18 cellular contexts compared by ENCODE assay signal in the genomic region with DNA sequence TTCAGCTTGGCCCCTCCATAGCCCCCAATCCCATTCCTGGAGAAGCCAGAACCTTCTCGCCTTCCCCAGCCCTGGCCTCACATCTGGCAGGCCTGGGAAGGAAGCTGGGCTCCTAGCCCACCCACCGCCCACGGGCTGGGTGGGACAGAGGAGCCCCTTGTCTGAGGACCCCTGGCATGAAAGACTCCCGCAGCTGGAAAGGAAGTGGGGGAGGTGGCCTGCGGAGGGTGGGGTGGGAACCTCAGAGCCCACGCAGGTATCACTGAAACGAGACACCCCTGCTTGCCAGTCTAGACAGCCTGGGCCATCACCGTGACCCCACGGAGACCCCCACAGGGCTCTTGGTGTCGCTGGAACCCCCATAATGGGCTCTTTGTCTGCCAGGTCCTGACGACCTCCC. TPM values are rescaled to one million over a fixed set of nuclear protein-coding genes. Genes with fewer than 3 reads are reported as not detected.
DNase-seq lines count a peak whose midpoint lies in the region; ATAC-seq and TF ChIP-seq lines count a peak whose summit lies in the region.
"Had no signal": no experiment of that assay in that cellular context is flagged by ENCODE, and none has a peak within 500 bp of the region (broad histone marks: within the 10 kb centered on the region; RNA-seq: fewer than 3 reads in every experiment).

No MANE protein-coding gene starts in this region.

- intact Hi-C loops in sciatic nerve (cut with DNase I): loop anchor here (5.0 to 10.0 kb wide), 2 partner anchors 92 to 275 kb away; no protein-coding TSS in a partner anchor

- peak overlapping the region; percentile 21 to 82 (median 64) for H3K4me3 Mint-ChIP-seq in nephron

- H3K9me3 Mint-ChIP-seq in nephron: no peaks in the 10 kb centered on the region

- CTCF ChIA-PET in GM10248 (lab: Yijun Ruan, JAX): interaction anchor here (1.0 kb wide), 1 partner anchor 85 kb away, joined by 3 read pairs; no protein-coding TSS in a partner anchor

- H3K9me3 ChIP-seq in SK-N-MC (ENCODE audit: low read depth, low read length): no peaks in the 10 kb centered on the region
- H3K9me3 ChIP-seq: A549, Caco-2 had no signal

- ATAC-seq in sciatic nerve (no peak), GM21390 (IDR thresholded peaks at IDR 0.05; ENCODE audit: unreplicated experiment) (no peak)
- ATAC-seq: A549 had no signal

- H3K36me3 Mint-ChIP-seq in nephron (ENCODE audit: low read depth): no peaks in the 10 kb centered on the region

- H3K4me1 Mint-ChIP-seq in nephron: peaks cover 62% of the 10 kb centered on the region

- peaks cover 3% of the 10 kb centered on the region for H3K27me3 Mint-ChIP-seq in nephron (ENCODE audit: low read depth)

- no peak overlapping the region for H3K4me3 ChIP-seq in H7 (ENCODE audit: insufficient read depth, low read depth, low read length)
- H3K4me3 ChIP-seq in SK-N-MC: no peak overlapping the region
- H3K4me3 ChIP-seq: A549 had no signal

- peaks cover 58% of the 10 kb centered on the region for H3K27me3 ChIP-seq in H7 (ENCODE audit: control insufficient read depth, insufficient read depth, low read length)

- peak overlapping the region; percentile 34 to 96 (median 82) for H3K27ac Mint-ChIP-seq in nephron

- no peaks in the 10 kb centered on the region for H3K36me3 ChIP-seq in H7 (replicated peaks; ENCODE audit: control insufficient read depth, insufficient read depth, low read length)
- no peaks in the 10 kb centered on the region for H3K36me3 ChIP-seq in SK-N-MC (ENCODE audit: insufficient read depth, low read length)

- TF ChIP-seq CTCF in nephron (IDR thresholded peaks at IDR 0.05; ENCODE audit: unreplicated experiment in 3 of 3) (no peak), GM10248 (IDR thresholded peaks at IDR 0.05; ENCODE audit: control extremely low read depth, extremely low read depth, low read depth, missing control alignments) (no peak)

- peak; percentile 40 for DNase-seq in H7
- DNase-seq in SK-N-MC (ENCODE audit: low read depth, low spot score): no peak
- peak; percentile 56 for DNase-seq in sciatic nerve (ENCODE audit: low spot score)
- DNase-seq in AG08395 (ENCODE audit: low spot score): no peak
- no peak for DNase-seq in GM10248 (ENCODE audit: extremely low spot score)
- DNase-seq: 8988T; ACHN; C1 segment of cervical spinal cord; Caco-2; CD4-positive, alpha-beta memory T cell; DMS79; GF-D8; GOT3; HCEC 1CT had no signal

- POLR2A ChIA-PET in GM10248 (lab: Yijun Ruan, JAX): interaction anchor here (0.7 kb wide), 2 partner anchors 28 to 72 kb away, joined by 3 to 4 read pairs; no protein-coding TSS in a partner anchor

- no peak overlapping the region for H3K9ac ChIP-seq in SK-N-MC (ENCODE audit: insufficient read length)

- 0 out of 2 replicates have a peak overlapping the region, but pooled peaks have one; percentile 19 for H3K27ac ChIP-seq in SK-N-MC
- H3K27ac ChIP-seq: A549 had no signal

RNA-seq across cellular contexts. Expression of a gene that starts 7.6 kb away (rescaled TPM):
- total RNA-seq in H7 (2014; rRNA removed; shearing (Covaris generic)): not detected in 2 replicates
- total RNA-seq in sciatic nerve: 1.4 TPM
- total RNA-seq: Caco-2; CD4-positive, alpha-beta memory T cell; Daoy had no signal

RNA-seq across cellular contexts. Expression of a gene that starts 36.6 kb away (rescaled TPM):
- 3.4 and 4.1 TPM in 2 replicates for total RNA-seq in H7 (2014; rRNA removed; shearing (Covaris generic))
- 3.4 TPM for total RNA-seq in sciatic nerve

RNA-seq across cellular contexts. Expression of a gene that starts 36.7 kb away (rescaled TPM):
- total RNA-seq in H7 (2014; rRNA removed; shearing (Covaris generic)): 22.8 and 25.0 TPM in 2 replicates
- total RNA-seq in sciatic nerve: 45.3 TPM

Comparison
In these comparisons a context has a peak if more than half of its experiments do, and no peak if none do; other contexts are left out.
1. DNase-seq: peak in H7 (single experiment) and sciatic nerve (single experiment); none in SK-N-MC (single experiment), AG08395 (single experiment) and GM10248 (single experiment).